In genomic region chr9:137709411-137710101, GRCh38 we compare ENCODE assay signal across 1 cellular context.
TF ChIP-seq lines count a peak whose summit lies in the region.

No MANE protein-coding gene starts in this region.

TF ChIP-seq in IMR-90, 13 proteins besides CTCF, POLR2A, EP300 and RAD21:
- no peak for TF ChIP-seq BHLHE40 (IDR thresholded peaks at IDR 0.05; ENCODE audit: low read depth, low read length)
- TF ChIP-seq USF2 (IDR thresholded peaks at IDR 0.05; ENCODE audit: low read depth, low read length) = no peak
- TF ChIP-seq SMC3 (IDR thresholded peaks at IDR 0.05; ENCODE audit: low read depth, low read length) = no peak
- no peak for TF ChIP-seq FOS (IDR thresholded peaks at IDR 0.05; ENCODE audit: low read depth, low read length)
- no peak for TF ChIP-seq CHD1 (IDR thresholded peaks at IDR 0.05; ENCODE audit: low read depth, low read length)
- no peak for TF ChIP-seq NFE2L2 (IDR thresholded peaks at IDR 0.05; ENCODE audit: low read depth, low read length)
